Comparison of ENCODE assay signal across 8 cellular contexts in the genomic region with DNA sequence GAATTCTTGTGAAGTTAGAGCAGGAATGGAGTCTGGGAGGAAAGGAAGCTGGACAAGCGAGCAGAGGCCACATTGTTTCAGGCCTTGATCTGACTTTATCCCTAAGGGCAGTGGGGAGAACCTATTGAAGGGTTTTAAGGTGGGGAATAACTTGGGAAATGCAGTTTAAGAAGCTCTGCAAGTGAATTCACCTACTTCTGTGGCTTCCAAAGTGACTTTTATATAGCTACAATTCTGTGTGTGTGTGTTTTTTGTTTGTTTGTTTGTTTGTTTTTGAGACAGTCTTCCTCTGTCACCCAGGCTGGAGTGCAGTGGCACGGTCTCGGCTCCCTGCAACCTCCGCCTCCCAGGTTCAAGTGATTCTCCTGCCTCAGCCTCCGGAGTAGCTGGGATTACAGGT. TPM values are rescaled to one million over a fixed set of nuclear protein-coding genes. Genes with fewer than 3 reads are reported as not detected.
DNase-seq lines count a peak whose midpoint lies in the region.
"Not testable (repeated sequence)": the region's sequence is repeated elsewhere in the genome, so short reads cannot be mapped to it uniquely, and the experiment has no call there.

No MANE protein-coding gene starts in this region.

- H2BK12ac ChIP-seq in neuronal stem cell (ENCODE audit: low read length): not testable (repeated sequence)

- H3K36me3 ChIP-seq in BLaER1 treated with 17β-estradiol and CSF1 and Interleukin-3, amounts not matched to agents 10 nM and 100 nM: peaks cover 27 to 45% (median 31%) of the 10 kb centered on the region in 11 experiments
- H3K36me3 ChIP-seq in HUES6 (ENCODE audit: control insufficient read depth, insufficient read depth, low read length): peaks cover 28% of the 10 kb centered on the region
- not testable (repeated sequence) for H3K36me3 ChIP-seq in adipocyte (ENCODE audit: control insufficient read depth, insufficient read depth, low read length, severe bottlenecking); endocrine pancreas (ENCODE audit: control insufficient read depth, insufficient read depth, low read length)
- peaks cover 35% of the 10 kb centered on the region for H3K36me3 ChIP-seq in iPS-20b (ENCODE audit: insufficient read depth, low read depth, low read length)
- peaks cover 26 to 49% of the 10 kb centered on the region in 2 donors for H3K36me3 ChIP-seq in neuronal stem cell (replicated peaks in 1 of 2; ENCODE audit: control insufficient read depth in 2 of 2, insufficient read depth in 2 of 2, low read length in 2 of 2)
- peaks cover 0 to 24% (median 22%) of the 10 kb centered on the region in 5 donors for H3K36me3 ChIP-seq in subcutaneous abdominal adipose tissue (ENCODE audit: control insufficient read depth in 5 of 5, insufficient read depth in 5 of 5, low read length in 5 of 5)

- H4K20me1 ChIP-seq in BLaER1 treated with 17β-estradiol and CSF1 and Interleukin-3, amounts not matched to agents 10 nM and 100 nM: peaks cover 31 to 58% (median 56%) of the 10 kb centered on the region in 11 experiments

- peak overlapping the region; percentile 94 to 100 (median 96) for H3K4me2 ChIP-seq in BLaER1 treated with 17β-estradiol and CSF1 and Interleukin-3, amounts not matched to agents 10 nM and 100 nM
- not testable (repeated sequence) for H3K4me2 ChIP-seq in neuronal stem cell (ENCODE audit: insufficient read depth, low read length, poor library complexity, severe bottlenecking)

- no CpG with 5 or more reads among the region's 5 CpGs for WGBS in neuronal stem cell (ENCODE audit: extremely low coverage in 2 of 2, insufficient read length in 2 of 2, insufficient replicate concordance in 1 of 2), 2 donors

- not testable (repeated sequence) for H3K14ac ChIP-seq in neuronal stem cell (ENCODE audit: low read length)

- peak overlapping the region; percentile 23 to 99 (median 95); a peak in 20 of 22 replicates for H3K27ac ChIP-seq in BLaER1 treated with 17β-estradiol and CSF1 and Interleukin-3, amounts not matched to agents 10 nM and 100 nM
- not testable (repeated sequence) for H3K27ac ChIP-seq in HUES6 (ENCODE audit: low read depth, low read length); iPS-20b (ENCODE audit: low read length); neuronal stem cell (replicated peaks; ENCODE audit: low read length)
- peak overlapping the region; percentile 90 for H3K27ac ChIP-seq in subcutaneous abdominal adipose tissue (ENCODE audit: low read depth, low read length)

- H3K23ac ChIP-seq in neuronal stem cell (ENCODE audit: low read depth, low read length, poor library complexity): not testable (repeated sequence)

- H3K27me3 Mint-ChIP-seq in T-helper 2 cell treated with Interferon-gamma antibody and Interleukin-4, amounts not matched to agents 5 μg/mL and 100 μg/mL, for 36 hours (ENCODE audit: low read depth): not testable (repeated sequence)

- H3K4me3 ChIP-seq in BLaER1 treated with 17β-estradiol and CSF1 and Interleukin-3, amounts not matched to agents 10 nM and 100 nM: peak overlapping the region; percentile 67 to 91 (median 80)
- H3K4me3 ChIP-seq in HUES6 (ENCODE audit: low read depth, low read length): peak overlapping the region; percentile 95
- peak overlapping the region; percentile 92 for H3K4me3 ChIP-seq in adipocyte (ENCODE audit: low read length)
- peak overlapping the region; percentile 19 for H3K4me3 ChIP-seq in endocrine pancreas (ENCODE audit: control insufficient read depth, insufficient read depth, low read length)
- H3K4me3 ChIP-seq in iPS-20b (ENCODE audit: low read length): peak overlapping the region; percentile 99; the same call in 1 of the 2 replicates
- peak overlapping the region; percentile 81 to 83 for H3K4me3 ChIP-seq in neuronal stem cell (ENCODE audit: low read length in 2 of 2)
- peak overlapping the region in 2 of 5 donors; percentile 61 to 92 for H3K4me3 ChIP-seq in subcutaneous abdominal adipose tissue (ENCODE audit: low read depth in 1 of 5, low read length in 5 of 5)

- not testable (repeated sequence) for H4K8ac ChIP-seq in neuronal stem cell (ENCODE audit: low read depth, low read length)

- H3K27ac Mint-ChIP-seq in T-helper 2 cell treated with Interferon-gamma antibody and Interleukin-4, amounts not matched to agents 5 μg/mL and 100 μg/mL, for 36 hours: peak overlapping the region; percentile 99

- H3K9ac ChIP-seq in BLaER1 treated with 17β-estradiol and CSF1 and Interleukin-3, amounts not matched to agents 10 nM and 100 nM: peak overlapping the region; percentile 87 to 99 (median 94)
- peak overlapping the region; percentile 73 for H3K9ac ChIP-seq in HUES6 (ENCODE audit: low read length)
- peak overlapping the region; percentile 75 for H3K9ac ChIP-seq in adipocyte (ENCODE audit: low read length)
- peak overlapping the region; percentile 50 for H3K9ac ChIP-seq in endocrine pancreas (ENCODE audit: control insufficient read depth, insufficient read depth, low read length)
- peak overlapping the region; percentile 50; the same call in 1 of the 2 replicates for H3K9ac ChIP-seq in iPS-20b (ENCODE audit: low read depth, low read length)
- H3K9ac ChIP-seq in neuronal stem cell (ENCODE audit: low read depth, low read length, poor library complexity): not testable (repeated sequence)
- peak overlapping the region in 1 of 5 donors; percentile 51 for H3K9ac ChIP-seq in subcutaneous abdominal adipose tissue (ENCODE audit: low read length in 5 of 5)

- peaks cover 28 to 54% (median 40%) of the 10 kb centered on the region in 10 experiments for H3K4me1 ChIP-seq in BLaER1 treated with 17β-estradiol and CSF1 and Interleukin-3, amounts not matched to agents 10 nM and 100 nM
- peaks cover 11% of the 10 kb centered on the region for H3K4me1 ChIP-seq in HUES6 (ENCODE audit: control insufficient read depth, insufficient read depth, low read length)
- peaks cover 18% of the 10 kb centered on the region for H3K4me1 ChIP-seq in adipocyte (ENCODE audit: control insufficient read depth, insufficient read depth, low read length)
- H3K4me1 ChIP-seq in endocrine pancreas (ENCODE audit: control insufficient read depth, insufficient read depth, low read length); iPS-20b (ENCODE audit: insufficient read depth, low read length): not testable (repeated sequence)
- peaks cover 13 to 15% of the 10 kb centered on the region in 2 donors for H3K4me1 ChIP-seq in neuronal stem cell (ENCODE audit: control insufficient read depth in 2 of 2, insufficient read depth in 1 of 2, low read depth in 1 of 2, low read length in 2 of 2)
- H3K4me1 ChIP-seq in subcutaneous abdominal adipose tissue (ENCODE audit: control insufficient read depth in 5 of 5, insufficient read depth in 5 of 5, low read length in 5 of 5): peaks cover 0 to 26% (median 23%) of the 10 kb centered on the region in 5 donors

- H3K4ac ChIP-seq in neuronal stem cell (ENCODE audit: low read length): not testable (repeated sequence)

- peaks cover 17% of the 10 kb centered on the region for H3K4me1 Mint-ChIP-seq in T-helper 2 cell treated with Interferon-gamma antibody and Interleukin-4, amounts not matched to agents 5 μg/mL and 100 μg/mL, for 36 hours (ENCODE audit: low read depth)

- not testable (repeated sequence) for H2BK5ac ChIP-seq in neuronal stem cell (ENCODE audit: low read length)

- H3K9me3 ChIP-seq in BLaER1 treated with 17β-estradiol and CSF1 and Interleukin-3, amounts not matched to agents 10 nM and 100 nM (replicated peaks in 1 of 11); HUES6 (ENCODE audit: control insufficient read depth, insufficient read depth, low read depth, low read length); adipocyte (ENCODE audit: control insufficient read depth, low read length); endocrine pancreas (ENCODE audit: control insufficient read depth, low read length); iPS-20b (ENCODE audit: insufficient read depth, low read depth, low read length); neuronal stem cell (replicated peaks in 1 of 2; ENCODE audit: control insufficient read depth in 2 of 2, insufficient read depth in 1 of 2, low read depth in 1 of 2, low read length in 2 of 2); subcutaneous abdominal adipose tissue (ENCODE audit: control insufficient read depth in 5 of 5, low read length in 5 of 5): not testable (repeated sequence)

- not testable (repeated sequence) for H3K27me3 ChIP-seq in BLaER1 treated with 17β-estradiol and CSF1 and Interleukin-3, amounts not matched to agents 10 nM and 100 nM; adipocyte (replicated peaks; ENCODE audit: control insufficient read depth, insufficient read depth, low read length); endocrine pancreas (ENCODE audit: control insufficient read depth, insufficient read depth, low read length); iPS-20b (ENCODE audit: insufficient read depth, low read length); neuronal stem cell (ENCODE audit: control insufficient read depth in 3 of 3, insufficient read depth in 3 of 3, low read depth in 1 of 3, low read length in 3 of 3); subcutaneous abdominal adipose tissue (ENCODE audit: control insufficient read depth in 5 of 5, insufficient read depth in 4 of 5, low read length in 5 of 5)
- H3K27me3 ChIP-seq in HUES6 (ENCODE audit: control insufficient read depth, insufficient read depth, low read length): peaks cover 11% of the 10 kb centered on the region; the same call in 1 of the 2 replicates

- H3K36me3 Mint-ChIP-seq in T-helper 2 cell treated with Interferon-gamma antibody and Interleukin-4, amounts not matched to agents 5 μg/mL and 100 μg/mL, for 36 hours (ENCODE audit: low read depth): peaks cover 13% of the 10 kb centered on the region

- H2AK5ac ChIP-seq in neuronal stem cell (ENCODE audit: low read depth, low read length): not testable (repeated sequence)

- not testable (repeated sequence) for H2AFZ ChIP-seq in neuronal stem cell (ENCODE audit: low read length)

- peaks cover 26% of the 10 kb centered on the region for H3K79me1 ChIP-seq in neuronal stem cell (ENCODE audit: low read depth, low read length)

- DNase-seq in T-helper 2 cell treated with Interferon-gamma antibody and Interleukin-4, amounts not matched to agents 5 μg/mL and 100 μg/mL, for 36 hours (ENCODE audit: low spot score); adipocyte (ENCODE audit: low read depth); neuronal stem cell (ENCODE audit: low spot score): not testable (repeated sequence)

- H2BK120ac ChIP-seq in neuronal stem cell (ENCODE audit: low read depth, low read length): not testable (repeated sequence)

- peak overlapping the region; percentile 98 for H3K4me3 Mint-ChIP-seq in T-helper 2 cell treated with Interferon-gamma antibody and Interleukin-4, amounts not matched to agents 5 μg/mL and 100 μg/mL, for 36 hours

- H2BK15ac ChIP-seq in neuronal stem cell (ENCODE audit: low read length): not testable (repeated sequence)

- H4K91ac ChIP-seq in neuronal stem cell (ENCODE audit: low read depth, low read length, poor library complexity): not testable (repeated sequence)

- not testable (repeated sequence) for H3K18ac ChIP-seq in neuronal stem cell (ENCODE audit: low read length)

- H3K9me3 Mint-ChIP-seq in T-helper 2 cell treated with Interferon-gamma antibody and Interleukin-4, amounts not matched to agents 5 μg/mL and 100 μg/mL, for 36 hours: not testable (repeated sequence)

RNA-seq across cellular contexts. Expression of a gene that starts 1.4 kb away (rescaled TPM):
- 80.4 TPM for polyA plus RNA-seq in neuronal stem cell (2013, experiment 1 of 2)
- 80.3 TPM for polyA plus RNA-seq in neuronal stem cell (2013, experiment 2 of 2)

RNA-seq across cellular contexts. Expression of a gene that starts 9.8 kb away (rescaled TPM):
- polyA plus RNA-seq in neuronal stem cell (2013, experiment 1 of 2): 39.9 TPM
- 41.4 TPM for polyA plus RNA-seq in neuronal stem cell (2013, experiment 2 of 2)

RNA-seq across cellular contexts. Expression of a gene that starts 13.3 kb away (rescaled TPM):
- 57.2 TPM for polyA plus RNA-seq in neuronal stem cell (2013, experiment 1 of 2)
- 56.0 TPM for polyA plus RNA-seq in neuronal stem cell (2013, experiment 2 of 2)

RNA-seq across cellular contexts. Expression of a gene that starts 18.6 kb away (rescaled TPM):
- 29.0 TPM for polyA plus RNA-seq in neuronal stem cell (2013, experiment 1 of 2)
- 25.5 TPM for polyA plus RNA-seq in neuronal stem cell (2013, experiment 2 of 2)

RNA-seq across cellular contexts. Expression of a gene that starts 20.6 kb away (rescaled TPM):
- polyA plus RNA-seq in neuronal stem cell (2013, experiment 1 of 2): 290 TPM
- 282 TPM for polyA plus RNA-seq in neuronal stem cell (2013, experiment 2 of 2)
